ENCODE assay signal across 1 cellular context in genomic region chr1:156232222-156232621, GRCh38.
TF ChIP-seq lines count a peak whose summit lies in the region.

No MANE protein-coding gene starts in this region.

TF ChIP-seq in H1, 55 proteins besides CTCF, POLR2A, EP300 and RAD21:
- TF ChIP-seq HDAC2 (IDR thresholded peaks at IDR 0.05; ENCODE audit: borderline replicate concordance in 1 of 2, low read depth in 2 of 2, low read length in 2 of 2) (no peak), SUZ12 (IDR thresholded peaks at IDR 0.05; ENCODE audit: low read length) (no peak), POLR2AphosphoS5 (IDR thresholded peaks at IDR 0.05; ENCODE audit: low read depth, low read length) (no peak), GTF2F1 (IDR thresholded peaks at IDR 0.05; ENCODE audit: borderline replicate concordance, low read depth, low read length) (no peak), PHF8 (conservative IDR thresholded peaks at IDR 0.05; ENCODE audit: low read depth, low read length) (no peak), SIRT6 (IDR thresholded peaks at IDR 0.05; ENCODE audit: low read length) (no peak), SIX5 (IDR thresholded peaks at IDR 0.05; ENCODE audit: low read depth, low read length) (no peak), YY1 (IDR thresholded peaks at IDR 0.05; ENCODE audit: low read depth, low read length) (no peak), TCF12 (IDR thresholded peaks at IDR 0.05; ENCODE audit: low read depth, low read length) (no peak), TEAD4 (IDR thresholded peaks at IDR 0.05; ENCODE audit: low read depth, low read length) (no peak), SAP30 (IDR thresholded peaks at IDR 0.05; ENCODE audit: insufficient read depth, insufficient replicate concordance, low read length) (no peak), RFX5 (IDR thresholded peaks at IDR 0.05; ENCODE audit: borderline replicate concordance, low read depth, low read length) (no peak), NRF1 (IDR thresholded peaks at IDR 0.05; ENCODE audit: low read depth, low read length) (no peak), RNF2 (IDR thresholded peaks at IDR 0.05; ENCODE audit: borderline replicate concordance, low read depth, low read length, missing control alignments, poor library complexity, severe bottlenecking) (no peak), SRF (IDR thresholded peaks at IDR 0.05; ENCODE audit: low read depth, low read length) (no peak), ATF2 (IDR thresholded peaks at IDR 0.05; ENCODE audit: low read length) (no peak), POU5F1 (IDR thresholded peaks at IDR 0.05; ENCODE audit: low read depth, low read length) (no peak), KDM4A (IDR thresholded peaks at IDR 0.05; ENCODE audit: low read depth, low read length, severe bottlenecking) (no peak), ATF3 (IDR thresholded peaks at IDR 0.05; ENCODE audit: insufficient read depth, low read depth, low read length) (no peak)
TF ChIP-seq in H1: peak in this region for 0.
